1 cellular context compared by ENCODE assay signal in genomic region chr18:75173758-75174157, GRCh38.
TF ChIP-seq lines count a peak whose summit lies in the region.

No MANE protein-coding gene starts in this region.

TF ChIP-seq in GM12878, 131 proteins besides CTCF, POLR2A, EP300 and RAD21:
- no peak for TF ChIP-seq IKZF2 (IDR thresholded peaks at IDR 0.05)
- TF ChIP-seq SPI1 (IDR thresholded peaks at IDR 0.05; ENCODE audit: borderline replicate concordance, insufficient read depth, low read depth, low read length) = peak; percentile 19; the same call in 1 of the 2 replicates
TF ChIP-seq in GM12878: peak in this region for 1.
